10 cellular contexts compared by ENCODE assay signal in the genomic region with DNA sequence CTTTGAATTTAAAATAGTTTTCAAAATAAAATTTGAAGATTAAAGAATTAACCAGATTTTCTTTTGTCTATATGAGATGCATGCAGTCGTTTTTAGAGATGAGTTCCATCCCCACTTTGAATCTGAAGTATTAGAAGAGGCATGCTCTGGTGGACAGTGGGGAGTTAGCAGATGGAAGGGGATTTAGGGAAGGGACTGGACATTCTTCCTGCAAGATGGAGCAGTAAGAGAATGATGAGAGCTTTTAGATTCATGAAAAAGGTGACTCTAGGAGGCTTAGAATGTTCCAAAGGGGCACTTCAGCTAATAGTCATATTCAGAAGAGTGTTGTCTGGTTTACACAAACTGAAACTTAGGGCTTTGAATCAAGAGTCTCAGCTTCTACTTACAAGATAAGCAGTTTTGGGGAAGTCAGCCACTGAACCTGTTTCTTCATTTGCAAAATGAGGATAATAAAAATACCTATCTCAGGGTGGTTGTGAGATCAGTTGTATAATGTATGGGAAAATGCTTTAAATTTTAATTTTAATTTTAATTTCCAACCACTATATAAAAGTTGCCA. TPM values are rescaled to one million over a fixed set of nuclear protein-coding genes. Genes with fewer than 3 reads are reported as not detected.
A peak's percentile ranks its signal among the peaks of the same experiment; 100 is the strongest.
DNase-seq lines count a peak whose midpoint lies in the region; ATAC-seq and TF ChIP-seq lines count a peak whose summit lies in the region.
"Had no signal": no experiment of that assay in that cellular context is flagged by ENCODE, and none has a peak within 500 bp of the region (broad histone marks: within the 10 kb centered on the region; RNA-seq: fewer than 3 reads in every experiment).

No MANE protein-coding gene starts in this region.

- H3K27ac ChIP-seq in prostate gland (peak overlapping the region; percentile 53 to 98), dorsolateral prefrontal cortex (peak overlapping the region in 1 of 59 donors; percentile 12)
- H3K27ac ChIP-seq: left ventricle myocardium inferior had no signal

- TF ChIP-seq CTCF in prostate gland (IDR thresholded peaks at IDR 0.05) (no peak), dorsolateral prefrontal cortex (IDR thresholded peaks at IDR 0.05 in 54 of 56, conservative IDR thresholded peaks at IDR 0.05 in 2 of 56; ENCODE audit: low read depth in 1 of 56, partially characterized antibody in 56 of 56) (no peak), BE2C (IDR thresholded peaks at IDR 0.05; ENCODE audit: low read depth, low read length) (no peak)

- peak overlapping the region; percentile 91 for H3K4me3 Mint-ChIP-seq in activated T-helper 17 cell treated with anti-CD3 and anti-CD28 coated beads, Interleukin-2, amount 50 U/mL, for 72 hours

- peaks cover 39% of the 10 kb centered on the region for H3K4me1 Mint-ChIP-seq in activated T-helper 17 cell treated with anti-CD3 and anti-CD28 coated beads, Interleukin-2, amount 50 U/mL, for 72 hours

- 25% methylated on average over 1 of the region's 1 CpG for WGBS in prostate gland

- in situ Hi-C loops in KBM-7 (cut with MboI; ENCODE audit: low pct_unique_long_range_greater_than_20kb, low sequenced_read_pairs), result no loop called here

- no peaks in the 10 kb centered on the region for H3K27me3 Mint-ChIP-seq in activated T-helper 17 cell treated with anti-CD3 and anti-CD28 coated beads, Interleukin-2, amount 50 U/mL, for 72 hours

- H3K4me1 ChIP-seq in prostate gland (replicated peaks) (peaks cover 24% of the 10 kb centered on the region), BE2C (peaks cover 22% of the 10 kb centered on the region; the same call in 1 of the 2 replicates)

- peak overlapping the region; percentile 97 for H3K27ac Mint-ChIP-seq in activated T-helper 17 cell treated with anti-CD3 and anti-CD28 coated beads, Interleukin-2, amount 50 U/mL, for 72 hours

- H3K4me3 ChIP-seq in prostate gland (no peak overlapping the region), dorsolateral prefrontal cortex (no peak overlapping the region), BE2C (ENCODE audit: low read depth, low read length) (no peak overlapping the region)
- H3K4me3 ChIP-seq: left ventricle myocardium inferior had no signal

- intact Hi-C loops in prostate gland (cut with DNase I) (no loop called here), dorsolateral prefrontal cortex (cut with DNase I) (loop anchor here (10.0 kb wide), 5 partner anchors 123 to 257 kb away; a partner anchor contains a TSS)

- H3K9me3 Mint-ChIP-seq in activated T-helper 17 cell treated with anti-CD3 and anti-CD28 coated beads, Interleukin-2, amount 50 U/mL, for 72 hours, result no peaks in the 10 kb centered on the region

- ATAC-seq in activated T-helper 17 cell treated with anti-CD3 and anti-CD28 coated beads, Interleukin-2, amount 50 U/mL, for 72 hours (replicated peaks), result no peak
- no peak for ATAC-seq in HG03139 (IDR thresholded peaks at IDR 0.05; ENCODE audit: unreplicated experiment)

- H3K27me3 ChIP-seq in prostate gland (replicated peaks; ENCODE audit: insufficient read depth) (no peaks in the 10 kb centered on the region), dorsolateral prefrontal cortex (no peaks in the 10 kb centered on the region), BE2C (no peaks in the 10 kb centered on the region)

- H3K9me3 ChIP-seq in prostate gland (no peaks in the 10 kb centered on the region), BE2C (no peaks in the 10 kb centered on the region)
- H3K9me3 ChIP-seq: left ventricle myocardium inferior had no signal

- DNase-seq in NOMO-1 (lab: John Stamatoyannopoulos, UW; ENCODE audit: unreplicated experiment in 2 of 2), result peak; percentile 9 to 57
- DNase-seq in NOMO-1 treated with dmso at 0.1 percent for 144 hours (lab: John Stamatoyannopoulos, UW; ENCODE audit: unreplicated experiment), result no peak
- DNase-seq in KBM-7, result peak; percentile 30
- DNase-seq in prostate gland (ENCODE audit: low spot score), result no peak
- DNase-seq in dorsolateral prefrontal cortex, result no peak
- no peak for DNase-seq in BE2C
- DNase-seq: ACHN, left ventricle myocardium inferior had no signal

- no peak for TF ChIP-seq POLR2A in prostate gland (IDR thresholded peaks at IDR 0.05)

- H3K36me3 ChIP-seq in prostate gland (no peaks in the 10 kb centered on the region), BE2C (peaks cover 2% of the 10 kb centered on the region; the same call in 1 of the 2 replicates)
- H3K36me3 ChIP-seq: left ventricle myocardium inferior had no signal

- peaks cover 96% of the 10 kb centered on the region for H3K36me3 Mint-ChIP-seq in activated T-helper 17 cell treated with anti-CD3 and anti-CD28 coated beads, Interleukin-2, amount 50 U/mL, for 72 hours (ENCODE audit: low read depth)

RNA-seq across cellular contexts. Expression of a gene that starts 3.7 kb away (rescaled TPM):
- 100 to 1,000 TPM in 1 of 2 donors, 10 to 100 TPM in 1; 75.6 to 154 TPM for total RNA-seq in activated T-helper 17 cell treated with anti-CD3 and anti-CD28 coated beads, Interleukin-2, amount 50 U/mL, for 72 hours
- total RNA-seq in prostate gland, result 10 to 100 TPM; 56.5 to 74.3 TPM
- total RNA-seq in dorsolateral prefrontal cortex, result 10 to 100 TPM; 24.5 to 64.0 (median 38.4) TPM
- 19.4 TPM for polyA plus RNA-seq in BE2C (2012; ENCODE audit: insufficient read depth, insufficient read length, low read depth)

RNA-seq across cellular contexts. Expression of a gene that starts 4.7 kb away (rescaled TPM):
- total RNA-seq in activated T-helper 17 cell treated with anti-CD3 and anti-CD28 coated beads, Interleukin-2, amount 50 U/mL, for 72 hours, result 10 to 100 TPM; 29.7 to 88.5 TPM
- 10 to 100 TPM; 10.2 to 20.2 TPM for total RNA-seq in prostate gland
- total RNA-seq in dorsolateral prefrontal cortex, result 10 to 100 TPM; 17.5 to 36.7 (median 25.7) TPM
- 4.6 TPM for polyA plus RNA-seq in BE2C (2012; ENCODE audit: insufficient read depth, insufficient read length, low read depth)

RNA-seq across cellular contexts. Expression of a gene that starts 32.2 kb away (rescaled TPM):
- total RNA-seq in activated T-helper 17 cell treated with anti-CD3 and anti-CD28 coated beads, Interleukin-2, amount 50 U/mL, for 72 hours, result 1 to 10 TPM; 6.5 to 7.4 TPM
- total RNA-seq in prostate gland (10 to 100 TPM; 35.9 to 59.9 TPM), dorsolateral prefrontal cortex (100 to 1,000 TPM in 86 of 120 experiments, 10 to 100 TPM in 34; 15.2 to 536 (median 124) TPM)
- polyA plus RNA-seq in BE2C (2012; ENCODE audit: insufficient read depth, insufficient read length, low read depth), result 3.4 TPM

RNA-seq across cellular contexts. Expression of a gene that starts 41.5 kb away (rescaled TPM):
- total RNA-seq in activated T-helper 17 cell treated with anti-CD3 and anti-CD28 coated beads, Interleukin-2, amount 50 U/mL, for 72 hours, result not detected
- total RNA-seq in prostate gland, result 1 to 10 TPM; 2.0 to 8.6 TPM
- 1 to 10 TPM in 102 of 120 experiments, under 1 TPM in 16, not detected in 2; 0.41 to 5.3 (median 1.7) TPM for total RNA-seq in dorsolateral prefrontal cortex
- 1.2 TPM for polyA plus RNA-seq in BE2C (2012; ENCODE audit: insufficient read depth, insufficient read length, low read depth)

RNA-seq across cellular contexts. Expression of a gene that starts 43.0 kb away (rescaled TPM):
- 1 to 10 TPM in 1 of 2 donors, under 1 TPM in 1; 0.82 to 1.0 TPM for total RNA-seq in activated T-helper 17 cell treated with anti-CD3 and anti-CD28 coated beads, Interleukin-2, amount 50 U/mL, for 72 hours
- under 1 TPM; 0.51 to 0.82 TPM for total RNA-seq in prostate gland
- total RNA-seq in dorsolateral prefrontal cortex, result 10 to 100 TPM in 117 of 120 experiments, 1 to 10 TPM in 3; 4.0 to 42.2 (median 22.1) TPM
- 2.6 TPM for polyA plus RNA-seq in BE2C (2012; ENCODE audit: insufficient read depth, insufficient read length, low read depth)

Comparison
In these comparisons a context has a peak if more than half of its experiments do, and no peak if none do; other contexts are left out.
1. DNase-seq: peak in NOMO-1 (2 of 2) and KBM-7 (single experiment); none in NOMO-1 treated with dmso at 0.1 percent for 144 hours (single experiment), prostate gland (single experiment), dorsolateral prefrontal cortex (0 of 10) and BE2C (single experiment).